23 cellular contexts compared by ENCODE assay signal in genomic region chr10:96243296-96243695, GRCh38. TPM values are rescaled to one million over a fixed set of nuclear protein-coding genes. Genes with fewer than 3 reads are reported as not detected.
A peak's percentile ranks its signal among the peaks of the same experiment; 100 is the strongest.
DNase-seq lines count a peak whose midpoint lies in the region; ATAC-seq, FAIRE-seq and TF ChIP-seq lines count a peak whose summit lies in the region.
"Had no signal": no experiment of that assay in that cellular context is flagged by ENCODE, and none has a peak within 500 bp of the region (broad histone marks: within the 10 kb centered on the region; RNA-seq: fewer than 3 reads in every experiment).

No MANE protein-coding gene starts in this region.

- H3K27me3 ChIP-seq in OCI-LY1 (ENCODE audit: insufficient read depth, low read length) (no peaks in the 10 kb centered on the region), colonic mucosa (no peaks in the 10 kb centered on the region), spleen (replicated peaks in 1 of 7) (no peaks in the 10 kb centered on the region)
- H3K27me3 ChIP-seq: BE2C had no signal

- H3K27ac ChIP-seq in OCI-LY1 (ENCODE audit: low read depth, low read length, poor library complexity, severe bottlenecking): peak overlapping the region; percentile 68
- H3K27ac ChIP-seq in colonic mucosa: peak overlapping the region; percentile 35
- peak overlapping the region in 6 of 8 donors; percentile 11 to 81 (median 71) for H3K27ac ChIP-seq in spleen
- H3K27ac ChIP-seq: A549, SJSA1 had no signal

- H3K4me3 ChIP-seq in OCI-LY1 (ENCODE audit: low read depth, low read length, poor library complexity, severe bottlenecking) (no peak overlapping the region), colonic mucosa (no peak overlapping the region), spleen (no peak overlapping the region)
- H3K4me3 ChIP-seq: A549, K562, SJSA1 had no signal

- intact Hi-C loops in colonic mucosa (cut with DNase I) (no loop called here), spleen (cut with DNase I; ENCODE audit: low total_unique reads) (no loop called here), posterior vena cava (cut with DNase I) (no loop called here)

- H3K9me2 ChIP-seq in OCI-LY1 (ENCODE audit: low read depth, low read length): no peaks in the 10 kb centered on the region

- H3K4me2 ChIP-seq in OCI-LY1 (ENCODE audit: low read length): no peak overlapping the region; the same call in 1 of the 2 replicates
- H3K4me2 ChIP-seq: A549 had no signal

- no peaks in the 10 kb centered on the region for H3K9me3 ChIP-seq in OCI-LY1 (ENCODE audit: low read length)
- H3K9me3 ChIP-seq in colonic mucosa: no peaks in the 10 kb centered on the region
- H3K9me3 ChIP-seq in spleen: no peaks in the 10 kb centered on the region
- H3K9me3 ChIP-seq: A549, BE2C, SJSA1 had no signal

- no peaks in the 10 kb centered on the region for H3K27me3 Mint-ChIP-seq in activated naive CD8-positive, alpha-beta T cell treated with anti-CD3 and anti-CD28 coated beads for 36 hours

- H3K36me3 Mint-ChIP-seq in activated naive CD8-positive, alpha-beta T cell treated with anti-CD3 and anti-CD28 coated beads for 36 hours: no peaks in the 10 kb centered on the region

- no peaks in the 10 kb centered on the region for H3K9me3 Mint-ChIP-seq in activated naive CD8-positive, alpha-beta T cell treated with anti-CD3 and anti-CD28 coated beads for 36 hours
- H3K9me3 Mint-ChIP-seq: CD4-positive, alpha-beta T cell had no signal

- H3K27ac Mint-ChIP-seq in activated naive CD8-positive, alpha-beta T cell treated with anti-CD3 and anti-CD28 coated beads for 36 hours: no peak overlapping the region
- H3K27ac Mint-ChIP-seq: CD4-positive, alpha-beta T cell had no signal

- H3K36me3 ChIP-seq in OCI-LY1 (ENCODE audit: insufficient read depth, low read length) (peaks cover 82% of the 10 kb centered on the region), colonic mucosa (no peaks in the 10 kb centered on the region), spleen (peaks cover 0 to 71% (median 20%) of the 10 kb centered on the region in 6 donors)
- H3K36me3 ChIP-seq: BE2C, SJSA1 had no signal

- H2AFZ ChIP-seq in OCI-LY1 (ENCODE audit: low read length): no peak overlapping the region

- FAIRE-seq in GM12891 (lab: Jason Lieb, UNC): peak; percentile 87
- FAIRE-seq: A549, K562 had no signal

- peaks cover 30% of the 10 kb centered on the region for H3K4me1 ChIP-seq in OCI-LY1 (ENCODE audit: insufficient read depth, low read length, severe bottlenecking)
- H3K4me1 ChIP-seq in colonic mucosa: no peaks in the 10 kb centered on the region
- peaks cover 5 to 61% (median 40%) of the 10 kb centered on the region in 6 donors for H3K4me1 ChIP-seq in spleen
- H3K4me1 ChIP-seq: A549, BE2C, SJSA1 had no signal

- no peaks in the 10 kb centered on the region for H3F3A ChIP-seq in OCI-LY1 (ENCODE audit: insufficient read depth, low read length)

- no peak for DNase-seq in GM12891 (ENCODE audit: insufficient read length, low spot score)
- no peak for DNase-seq in colonic mucosa
- DNase-seq in spleen: no peak
- no peak for DNase-seq in T-helper 1 cell
- no peak for DNase-seq in posterior vena cava (ENCODE audit: low spot score)
- DNase-seq in activated naive CD8-positive, alpha-beta T cell treated with anti-CD3 and anti-CD28 coated beads for 36 hours: no peak
- DNase-seq: BE2C; CD4-positive, alpha-beta T cell; COR-L47; DMS79; NCI-H1092 treated with DMSO at 0.1 percent for 48 hours; NCI-H1436 treated with DMSO at 0.1 percent for 48 hours; NCI-H2029; NCI-H2227 treated with DMSO at 0.1 percent for 48 hours; NCI-H510A; NCI-H748 treated with DMSO at 0.1 percent for 48 hours; NK-92 treated with Interleukin-12 subunit alpha and Interleukin-12 subunit beta, amount 100 ng/mL, for 24 hours had no signal

- no peaks in the 10 kb centered on the region for H4K20me1 ChIP-seq in OCI-LY1 (ENCODE audit: insufficient read depth, low read length)

- 63 to 92% (median 82%) methylated on average over 4 of the region's 4 CpGs for WGBS in spleen, 5 donors

- no peak for TF ChIP-seq POLR2A in GM12891 (IDR thresholded peaks at IDR 0.05; ENCODE audit: low read depth, low read length)
- no peak for TF ChIP-seq POLR2A in spleen (IDR thresholded peaks at IDR 0.05)

- TF ChIP-seq CTCF in OCI-LY1 (IDR thresholded peaks at IDR 0.05; ENCODE audit: low read length) (no peak), colonic mucosa (IDR thresholded peaks at IDR 0.05) (no peak), spleen (IDR thresholded peaks at IDR 0.05 in 8 of 11, conservative IDR thresholded peaks at IDR 0.05 in 3 of 11) (no peak)

- H3K4me1 Mint-ChIP-seq in activated naive CD8-positive, alpha-beta T cell treated with anti-CD3 and anti-CD28 coated beads for 36 hours: no peaks in the 10 kb centered on the region

- H3K4me3 Mint-ChIP-seq in activated naive CD8-positive, alpha-beta T cell treated with anti-CD3 and anti-CD28 coated beads for 36 hours: no peak overlapping the region
- H3K4me3 Mint-ChIP-seq: CD4-positive, alpha-beta T cell had no signal

- 0 out of 2 replicates have a peak, but pooled peaks cover 3% of the 10 kb centered on the region for H3K79me2 ChIP-seq in OCI-LY1 (ENCODE audit: insufficient read depth, low read length)

- H3K9ac ChIP-seq in OCI-LY1 (ENCODE audit: low read length) (no peak overlapping the region), colonic mucosa (ENCODE audit: low read depth in 2 of 2, low read length in 2 of 2) (no peak overlapping the region)

- ATAC-seq in HG03432 (IDR thresholded peaks at IDR 0.05; ENCODE audit: unreplicated experiment): no peak
- ATAC-seq: A549, K562, Right ventricle myocardium inferior had no signal

TF ChIP-seq in GM12891, 5 proteins besides CTCF, POLR2A, EP300 and RAD21:
- TF ChIP-seq POU2F2 (IDR thresholded peaks at IDR 0.05; ENCODE audit: low read depth, low read length): no peak
- no peak for TF ChIP-seq POLR2AphosphoS5 (IDR thresholded peaks at IDR 0.05; ENCODE audit: low read depth, low read length)
- TF ChIP-seq PAX5 (IDR thresholded peaks at IDR 0.05; ENCODE audit: insufficient read depth, low read length, severe bottlenecking): no peak
- no peak for TF ChIP-seq SPI1 (IDR thresholded peaks at IDR 0.05; ENCODE audit: low read depth, low read length)
- TF ChIP-seq TAF1 (IDR thresholded peaks at IDR 0.05; ENCODE audit: low read depth, low read length): no peak

RNA-seq across cellular contexts. Expression of gene BLNK, which starts 28.1 kb away (rescaled TPM):
- polyA plus RNA-seq in GM12891 (2012; ENCODE audit: low read depth, missing spikeins): 92.6 TPM
- total RNA-seq in colonic mucosa (10 to 100 TPM; 13.5 to 24.0 TPM), spleen (100 to 1,000 TPM in 2 of 7 donors, 10 to 100 TPM in 5; 63.7 to 128 (median 89.8) TPM), posterior vena cava (1 to 10 TPM; 3.2 to 4.1 TPM)
- 100 to 1,000 TPM in 2 of 3 donors, 10 to 100 TPM in 1; 76.4 to 116 (median 103) TPM for polyA plus RNA-seq in spleen
- total RNA-seq in activated naive CD8-positive, alpha-beta T cell treated with anti-CD3 and anti-CD28 coated beads for 36 hours: 1 to 10 TPM in 1 of 2 experiments, under 1 TPM in 1; 0.94 to 1.3 TPM
- total RNA-seq: CD4-positive, alpha-beta T cell; K562; SJSA1 had no signal
- polyA plus RNA-seq: A549, K562 had no signal
